In genomic region chr5:139968547-139969261, GRCh38 we compare ENCODE assay signal across 1 cellular context.
TF ChIP-seq lines count a peak whose summit lies in the region.

No MANE protein-coding gene starts in this region.

TF ChIP-seq in K562, 482 proteins besides CTCF, POLR2A, EP300 and RAD21 (continued from another document and continues in another):
- TF ChIP-seq CREB3L1 (IDR thresholded peaks at IDR 0.05; ENCODE audit: borderline replicate concordance, low read depth): peak; percentile 93; the same call in 1 of the 2 replicates
- TF ChIP-seq ZNF274 (IDR thresholded peaks at IDR 0.05; ENCODE audit: borderline replicate concordance, low read depth, low read length): no peak
- no peak for TF ChIP-seq SIN3A (IDR thresholded peaks at IDR 0.05; ENCODE audit: borderline replicate concordance in 2 of 2, control insufficient read depth in 1 of 2, low read depth in 2 of 2, low read length in 2 of 2)
- TF ChIP-seq HNRNPLL (IDR thresholded peaks at IDR 0.05; ENCODE audit: low read depth, low read length, poor library complexity, severe bottlenecking): no peak
- TF ChIP-seq SLC30A9 (CRISPR knock-in tag; IDR thresholded peaks at IDR 0.05): no peak
- no peak for TF ChIP-seq ATF3 (IDR thresholded peaks at IDR 0.05)
- no peak for TF ChIP-seq ATF3 (CRISPR knock-in tag; conservative IDR thresholded peaks at IDR 0.05)
- no peak for TF ChIP-seq IFI16 (CRISPR knock-in tag; IDR thresholded peaks at IDR 0.05)
- TF ChIP-seq CTBP1 (IDR thresholded peaks at IDR 0.05; ENCODE audit: borderline replicate concordance): peak; percentile 74; the same call in 1 of the 2 replicates
- TF ChIP-seq MAFF (IDR thresholded peaks at IDR 0.05; ENCODE audit: low read length): no peak
- TF ChIP-seq XRCC5 (IDR thresholded peaks at IDR 0.05; ENCODE audit: low read depth, low read length): peak; percentile 92
- no peak for TF ChIP-seq ID3 (CRISPR knock-in tag; IDR thresholded peaks at IDR 0.05)
- no peak; the same call in 1 of the 2 replicates for TF ChIP-seq ID3 (tag; IDR thresholded peaks at IDR 0.05)
- TF ChIP-seq MBD1 (CRISPR knock-in tag; IDR thresholded peaks at IDR 0.05): no peak
- TF ChIP-seq ZBTB2 (IDR thresholded peaks at IDR 0.05): no peak
- no peak for TF ChIP-seq TCF3 (CRISPR knock-in tag; IDR thresholded peaks at IDR 0.05)
- TF ChIP-seq VEZF1 (CRISPR knock-in tag; IDR thresholded peaks at IDR 0.05): peak; percentile 57; the same call in 1 of the 2 replicates
- TF ChIP-seq FOXA3 (CRISPR knock-in tag; conservative IDR thresholded peaks at IDR 0.05 in 1 of 2, IDR thresholded peaks at IDR 0.05 in 1 of 2): no peak
- no peak for TF ChIP-seq ZNF668 (CRISPR knock-in tag; IDR thresholded peaks at IDR 0.05)
- TF ChIP-seq THRB (CRISPR knock-in tag; conservative IDR thresholded peaks at IDR 0.05): no peak
- peak; percentile 36; the same call in 1 of the 2 replicates for TF ChIP-seq CXXC5 (CRISPR knock-in tag; IDR thresholded peaks at IDR 0.05)
- TF ChIP-seq SMC3 (conservative IDR thresholded peaks at IDR 0.05; ENCODE audit: insufficient read depth, low read depth, low read length): peak; percentile 99
- TF ChIP-seq PHTF2 (CRISPR knock-in tag; IDR thresholded peaks at IDR 0.05): no peak
- no peak for TF ChIP-seq CCNT2 (IDR thresholded peaks at IDR 0.05; ENCODE audit: borderline replicate concordance, extremely low read depth, insufficient read length, low read depth, low read length)
- TF ChIP-seq PCBP2 (IDR thresholded peaks at IDR 0.05; ENCODE audit: low read depth, low read length, poor library complexity, severe bottlenecking): no peak
- TF ChIP-seq ZNF699 (CRISPR knock-in tag; IDR thresholded peaks at IDR 0.05; ENCODE audit: insufficient replicate concordance): no peak
- TF ChIP-seq HCFC1 (IDR thresholded peaks at IDR 0.05; ENCODE audit: low read depth, low read length): peak; percentile 43
- no peak for TF ChIP-seq ZBTB49 (CRISPR knock-in tag; IDR thresholded peaks at IDR 0.05; ENCODE audit: borderline replicate concordance)
- no peak for TF ChIP-seq ZNF561 (CRISPR knock-in tag; conservative IDR thresholded peaks at IDR 0.05)
- no peak for TF ChIP-seq SNAPC5 (CRISPR knock-in tag; IDR thresholded peaks at IDR 0.05)
- TF ChIP-seq RNF219 (CRISPR knock-in tag; IDR thresholded peaks at IDR 0.05): no peak
- TF ChIP-seq GABPA (tag; conservative IDR thresholded peaks at IDR 0.05; ENCODE audit: low read depth): no peak
- TF ChIP-seq NRF1 (conservative IDR thresholded peaks at IDR 0.05 in 1 of 2, IDR thresholded peaks at IDR 0.05 in 1 of 2): peak; percentile 61 to 71
- TF ChIP-seq RB1 (IDR thresholded peaks at IDR 0.05; ENCODE audit: low read depth): peak; percentile 97
- 0 out of 4 replicates have a peak, but pooled peaks of 1 of the 2 experiments have one; percentile 33 for TF ChIP-seq UBTF (IDR thresholded peaks at IDR 0.05; ENCODE audit: borderline replicate concordance in 1 of 2, low read depth in 2 of 2, low read length in 2 of 2)
- no peak for TF ChIP-seq NCOA2 (IDR thresholded peaks at IDR 0.05; ENCODE audit: partially characterized antibody in 2 of 2)
- no peak for TF ChIP-seq COPS2 (conservative IDR thresholded peaks at IDR 0.05)
- no peak for TF ChIP-seq FOXO4 (CRISPR knock-in tag; IDR thresholded peaks at IDR 0.05)
- no peak for TF ChIP-seq ZNF444 (CRISPR knock-in tag; IDR thresholded peaks at IDR 0.05)
- no peak for TF ChIP-seq ARID1B (IDR thresholded peaks at IDR 0.05)
- no peak for TF ChIP-seq ATF7 (IDR thresholded peaks at IDR 0.05)
- TF ChIP-seq ZNF41 (CRISPR knock-in tag; conservative IDR thresholded peaks at IDR 0.05): no peak
- 0 out of 2 replicates have a peak, but pooled peaks have one; percentile 52 for TF ChIP-seq ZNF24 (IDR thresholded peaks at IDR 0.05)
